Comparison of ENCODE assay signal across 8 cellular contexts in genomic region chr18:31819106-31819924, GRCh38. TPM values are rescaled to one million over a fixed set of nuclear protein-coding genes. Genes with fewer than 3 reads are reported as not detected.
DNase-seq lines count a peak whose midpoint lies in the region; ATAC-seq and TF ChIP-seq lines count a peak whose summit lies in the region.

No MANE protein-coding gene starts in this region.

- H3K27ac Mint-ChIP-seq in nephron progenitor cell, result no peak overlapping the region

- no peak overlapping the region for H3K4me3 Mint-ChIP-seq in nephron progenitor cell

- ATAC-seq in GM21447 (IDR thresholded peaks at IDR 0.05; ENCODE audit: unreplicated experiment) (peak; percentile 69), HG02938 (IDR thresholded peaks at IDR 0.05; ENCODE audit: unreplicated experiment) (no peak)

- H3K36me3 Mint-ChIP-seq in nephron progenitor cell (ENCODE audit: low read depth), result no peaks in the 10 kb centered on the region

- TF ChIP-seq CTCF in nephron progenitor cell (IDR thresholded peaks at IDR 0.05), result peak; percentile 79

- TF ChIP-seq POLR2A in erythroblast (IDR thresholded peaks at IDR 0.05; ENCODE audit: low read length), result no peak

- peaks cover 5% of the 10 kb centered on the region for H3K4me1 Mint-ChIP-seq in nephron progenitor cell

- no peaks in the 10 kb centered on the region for H3K9me3 Mint-ChIP-seq in nephron progenitor cell

- peak; percentile 75 for DNase-seq in DMS 273 (lab: John Stamatoyannopoulos, UW; ENCODE audit: unreplicated experiment)
- no peak for DNase-seq in DMS 273 treated with DMSO at 0.1 percent for 48 hours (lab: John Stamatoyannopoulos, UW)
- peak; percentile 79 to 85 for DNase-seq in Kasumi-1 (lab: John Stamatoyannopoulos, UW)
- peak; percentile 22 for DNase-seq in RPMI7951 (ENCODE audit: low read depth)
- peak; percentile 58 to 71 for DNase-seq in erythroblast (lab: John Stamatoyannopoulos, UW)
- DNase-seq in nephron progenitor cell, result peak; percentile 16

- no peaks in the 10 kb centered on the region for H3K27me3 Mint-ChIP-seq in nephron progenitor cell (ENCODE audit: low read depth, poor library complexity)

RNA-seq across cellular contexts. Expression of gene SLC25A52, which starts 58.6 kb away (rescaled TPM):
- total RNA-seq in RPMI7951 (2014; rRNA removed; shearing (Covaris generic)), result not detected in 2 replicates
